ENCODE assay signal across 20 cellular contexts in genomic region chr15:77018796-77019475, GRCh38. TPM values are rescaled to one million over a fixed set of nuclear protein-coding genes. Genes with fewer than 3 reads are reported as not detected.
DNase-seq lines count a peak whose midpoint lies in the region; ATAC-seq and TF ChIP-seq lines count a peak whose summit lies in the region.
"Had no signal": no experiment of that assay in that cellular context is flagged by ENCODE, and none has a peak within 500 bp of the region (broad histone marks: within the 10 kb centered on the region; RNA-seq: fewer than 3 reads in every experiment).

No MANE protein-coding gene starts in this region.

- WGBS in right cardiac atrium: 86% methylated on average over 10 of the region's 10 CpGs

- peak in 2 of 3 donors; percentile 22 to 37 for DNase-seq in right cardiac atrium
- no peak for DNase-seq in left ventricle myocardium superior
- DNase-seq in activated CD4-positive, alpha-beta memory T cell treated with anti-CD3 and anti-CD28 coated beads, Interleukin-2, amount 10 ng/mL, durations not matched to agents 7 days and 5 days: no peak
- no peak for DNase-seq in immature natural killer cell
- no peak for DNase-seq in foreskin fibroblast
- DNase-seq: activated CD4-positive, alpha-beta T cell treated with anti-CD3 and anti-CD28 coated beads for 1 hour; DMS79; MG63; NCI-H187 treated with DMSO at 0.1 percent for 48 hours; nephron progenitor cell; stimulated activated CD4-positive, alpha-beta T cell treated with anti-CD3 and anti-CD28 coated beads, Interleukin-15, amount 100 ng/mL, for 24 hours; substantia nigra had no signal

- H3K9me3 ChIP-seq in right cardiac atrium (ENCODE audit: control insufficient read depth, low read length): no peaks in the 10 kb centered on the region
- H3K9me3 ChIP-seq: MG63 had no signal

- H3K4me3 ChIP-seq in right cardiac atrium (ENCODE audit: low read length) (no peak overlapping the region), foreskin fibroblast (ENCODE audit: low read depth in 1 of 2, low read length in 2 of 2) (no peak overlapping the region)
- H3K4me3 ChIP-seq: coronary artery, lung, MG63 had no signal

- ATAC-seq in right cardiac atrium: no peak
- ATAC-seq in left ventricle myocardium superior: no peak
- no peak for ATAC-seq in HG02884 (IDR thresholded peaks at IDR 0.05; ENCODE audit: unreplicated experiment)
- ATAC-seq in GM21619 (IDR thresholded peaks at IDR 0.05; ENCODE audit: unreplicated experiment): no peak
- ATAC-seq: HCT116 had no signal

- intact Hi-C loops in right cardiac atrium (cut with DNase I) (no loop called here), left ventricle myocardium superior (cut with micrococcal nuclease) (no loop called here)

- CTCF ChIA-PET in activated CD4-positive, alpha-beta memory T cell treated with anti-CD3 and anti-CD28 coated beads, Interleukin-2, amount 10 ng/mL, durations not matched to agents 7 days and 5 days (lab: Charles Lee): interaction anchor here (1.2 kb wide), 1 partner anchor 45 kb away, joined by 3 read pairs; no protein-coding TSS in a partner anchor

- H3K27ac Mint-ChIP-seq in activated CD4-positive, alpha-beta memory T cell treated with anti-CD3 and anti-CD28 coated beads, Interleukin-2, amount 10 ng/mL, durations not matched to agents 7 days and 5 days: peak overlapping the region; percentile 99
- H3K27ac Mint-ChIP-seq in immature natural killer cell: peak overlapping the region; percentile 89 to 100 (median 96)
- H3K27ac Mint-ChIP-seq: nephron progenitor cell had no signal

- no peak overlapping the region for H3K27ac ChIP-seq in right cardiac atrium (ENCODE audit: low read length)
- H3K27ac ChIP-seq: coronary artery had no signal

- H3K27me3 Mint-ChIP-seq in activated CD4-positive, alpha-beta memory T cell treated with anti-CD3 and anti-CD28 coated beads, Interleukin-2, amount 10 ng/mL, durations not matched to agents 7 days and 5 days: no peaks in the 10 kb centered on the region
- peaks cover 3 to 17% (median 15%) of the 10 kb centered on the region in 3 donors for H3K27me3 Mint-ChIP-seq in immature natural killer cell (ENCODE audit: low read depth in 3 of 3)

- peaks cover 68% of the 10 kb centered on the region for H3K36me3 Mint-ChIP-seq in activated CD4-positive, alpha-beta memory T cell treated with anti-CD3 and anti-CD28 coated beads, Interleukin-2, amount 10 ng/mL, durations not matched to agents 7 days and 5 days (ENCODE audit: low read depth)
- H3K36me3 Mint-ChIP-seq in immature natural killer cell: peaks cover 0 to 13% (median 6%) of the 10 kb centered on the region in 3 donors

- H3K4me1 Mint-ChIP-seq in activated CD4-positive, alpha-beta memory T cell treated with anti-CD3 and anti-CD28 coated beads, Interleukin-2, amount 10 ng/mL, durations not matched to agents 7 days and 5 days: peaks cover 95% of the 10 kb centered on the region
- H3K4me1 Mint-ChIP-seq in immature natural killer cell: peaks cover 98 to 100% of the 10 kb centered on the region in 2 donors

- H3K9me3 Mint-ChIP-seq in activated CD4-positive, alpha-beta memory T cell treated with anti-CD3 and anti-CD28 coated beads, Interleukin-2, amount 10 ng/mL, durations not matched to agents 7 days and 5 days: no peaks in the 10 kb centered on the region
- no peaks in the 10 kb centered on the region for H3K9me3 Mint-ChIP-seq in immature natural killer cell
- H3K9me3 Mint-ChIP-seq: nephron progenitor cell had no signal

- H3K27me3 ChIP-seq in right cardiac atrium (ENCODE audit: control insufficient read depth, insufficient read depth): no peaks in the 10 kb centered on the region
- H3K27me3 ChIP-seq: MG63 had no signal

- no peak for TF ChIP-seq CTCF in foreskin fibroblast (IDR thresholded peaks at IDR 0.05; ENCODE audit: low read depth, low read length)

- H3K4me1 ChIP-seq in right cardiac atrium (ENCODE audit: control insufficient read depth, insufficient read depth, low read length): no peaks in the 10 kb centered on the region

- no peak overlapping the region for H3K4me3 Mint-ChIP-seq in activated CD4-positive, alpha-beta memory T cell treated with anti-CD3 and anti-CD28 coated beads, Interleukin-2, amount 10 ng/mL, durations not matched to agents 7 days and 5 days
- H3K4me3 Mint-ChIP-seq in immature natural killer cell: peak overlapping the region; percentile 12 to 68 (median 35)
- H3K4me3 Mint-ChIP-seq: nephron progenitor cell had no signal

- POLR2A ChIA-PET in activated CD4-positive, alpha-beta memory T cell treated with anti-CD3 and anti-CD28 coated beads, Interleukin-2, amount 10 ng/mL, durations not matched to agents 7 days and 5 days (lab: Charles Lee): interaction anchor here (1.3 to 8.5 kb wide), 2 partner anchors 22 to 31 kb away, joined by 4 to 188 read pairs; partner anchors contain the start of gene PSTPIP1

RNA-seq across cellular contexts. Expression of gene PSTPIP1, which starts 24.0 kb away (rescaled TPM):
- total RNA-seq in right cardiac atrium: 1 to 10 TPM; 2.9 to 6.0 (median 5.5) TPM
- 1.9 TPM for polyA plus RNA-seq in right cardiac atrium
- 2.4 TPM for total RNA-seq in left ventricle myocardium superior
- total RNA-seq in activated CD4-positive, alpha-beta memory T cell treated with anti-CD3 and anti-CD28 coated beads, Interleukin-2, amount 10 ng/mL, durations not matched to agents 7 days and 5 days: 100 to 1,000 TPM; 181 to 187 TPM
- 100 to 1,000 TPM in 1 of 3 donors, 10 to 100 TPM in 2; 84.4 to 127 (median 99.3) TPM for polyA plus RNA-seq in immature natural killer cell
- total RNA-seq: epithelial cell of proximal tubule, NCI-H460, renal cortical epithelial cell had no signal

RNA-seq across cellular contexts. Expression of gene TSPAN3, which starts 52.0 kb away (rescaled TPM):
- 100 to 1,000 TPM; 124 to 135 (median 127) TPM for total RNA-seq in right cardiac atrium
- polyA plus RNA-seq in right cardiac atrium: 129 TPM
- total RNA-seq in left ventricle myocardium superior: 97.1 TPM
- 10 to 100 TPM; 12.4 to 13.9 TPM for total RNA-seq in activated CD4-positive, alpha-beta memory T cell treated with anti-CD3 and anti-CD28 coated beads, Interleukin-2, amount 10 ng/mL, durations not matched to agents 7 days and 5 days
- 100 to 1,000 TPM in 2 of 3 donors, 10 to 100 TPM in 1; 96.3 to 145 (median 105) TPM for polyA plus RNA-seq in immature natural killer cell

Comparison
In these comparisons a context has a peak if more than half of its experiments do, and no peak if none do; other contexts are left out.
1. DNase-seq: peak in right cardiac atrium (2 of 3); none in left ventricle myocardium superior (single experiment), activated CD4-positive, alpha-beta memory T cell treated with anti-CD3 and anti-CD28 coated beads, Interleukin-2, amount 10 ng/mL, durations not matched to agents 7 days and 5 days (single experiment), immature natural killer cell (0 of 3) and foreskin fibroblast (0 of 2).
2. RNA of gene PSTPIP1, which starts 24.0 kb away (total RNA-seq): 181 to 187 TPM in activated CD4-positive, alpha-beta memory T cell treated with anti-CD3 and anti-CD28 coated beads, Interleukin-2, amount 10 ng/mL, durations not matched to agents 7 days and 5 days; 2.9 to 6.0 TPM in right cardiac atrium and 2.4 TPM in left ventricle myocardium superior (single experiment); every median in the first group is over 10 times any median in the second.